Comparison of ENCODE assay signal across 8 cellular contexts in genomic region chr16:86016201-86016965, GRCh38.
A peak's percentile ranks its signal among the peaks of the same experiment; 100 is the strongest.
DNase-seq lines count a peak whose midpoint lies in the region; ATAC-seq and TF ChIP-seq lines count a peak whose summit lies in the region.

No MANE protein-coding gene starts in this region.

- H3K36me3 ChIP-seq in SJCRH30 (no peaks in the 10 kb centered on the region), sigmoid colon (no peaks in the 10 kb centered on the region)

- peak; percentile 74 for TF ChIP-seq CTCF in astrocyte of the spinal cord (IDR thresholded peaks at IDR 0.05; ENCODE audit: low read depth, low read length)
- TF ChIP-seq CTCF in sigmoid colon (IDR thresholded peaks at IDR 0.05) = peak; percentile 59 to 76 (median 62)

- intact Hi-C loops in sigmoid colon (cut with DNase I) = loop anchor here (1.0 kb wide), 1 partner anchor 195 kb away; no protein-coding TSS in a partner anchor

- no peak for TF ChIP-seq POLR2A in sigmoid colon (IDR thresholded peaks at IDR 0.05)

- H3K4me1 ChIP-seq in SJCRH30 (no peaks in the 10 kb centered on the region; the same call in 1 of the 2 replicates), sigmoid colon (peaks cover 0 to 17% (median 15%) of the 10 kb centered on the region in 4 donors)

- H3K9me3 ChIP-seq in SJCRH30 (replicated peaks) = no peaks in the 10 kb centered on the region
- peaks cover 0 to 7% (median 2%) of the 10 kb centered on the region in 4 donors for H3K9me3 ChIP-seq in sigmoid colon

- H3K4me3 ChIP-seq in SJCRH30 (no peak overlapping the region), astrocyte of the spinal cord (ENCODE audit: low read depth, low read length) (no peak overlapping the region), sigmoid colon (no peak overlapping the region)

- H3K27ac ChIP-seq in SJCRH30 = no peak overlapping the region
- H3K27ac ChIP-seq in sigmoid colon = no peak overlapping the region

- WGBS in sigmoid colon, 2 donors = 43 to 51% methylated on average over 13 of the region's 13 CpGs

- ATAC-seq in HG02623 (IDR thresholded peaks at IDR 0.05; ENCODE audit: unreplicated experiment) = no peak

- DNase-seq in DMS114 treated with DMSO at 0.1 percent for 48 hours (lab: John Stamatoyannopoulos, UW; ENCODE audit: unreplicated experiment) = peak; percentile 75
- DNase-seq in HuH-7.5 (ENCODE audit: low spot score) = peak; percentile 80
- DNase-seq in SJCRH30 = peak; percentile 37 to 72
- peak; percentile 49 for DNase-seq in astrocyte of the spinal cord (ENCODE audit: low read depth, low spot score)
- peak; percentile 76 for DNase-seq in hepatic stellate cell (ENCODE audit: low spot score)
- DNase-seq in sigmoid colon = peak; percentile 72
- no peak for DNase-seq in NCI-H128 (lab: John Stamatoyannopoulos, UW; ENCODE audit: unreplicated experiment)

- no peaks in the 10 kb centered on the region for H3K27me3 ChIP-seq in SJCRH30
- no peaks in the 10 kb centered on the region for H3K27me3 ChIP-seq in sigmoid colon

- TF ChIP-seq EP300 in sigmoid colon (IDR thresholded peaks at IDR 0.05) = no peak

- in situ Hi-C loops in astrocyte of the spinal cord (cut with HindIII; ENCODE audit: low sequenced_read_pairs) = no loop called here
